Comparison of ENCODE assay signal across 8 cellular contexts in the genomic region with DNA sequence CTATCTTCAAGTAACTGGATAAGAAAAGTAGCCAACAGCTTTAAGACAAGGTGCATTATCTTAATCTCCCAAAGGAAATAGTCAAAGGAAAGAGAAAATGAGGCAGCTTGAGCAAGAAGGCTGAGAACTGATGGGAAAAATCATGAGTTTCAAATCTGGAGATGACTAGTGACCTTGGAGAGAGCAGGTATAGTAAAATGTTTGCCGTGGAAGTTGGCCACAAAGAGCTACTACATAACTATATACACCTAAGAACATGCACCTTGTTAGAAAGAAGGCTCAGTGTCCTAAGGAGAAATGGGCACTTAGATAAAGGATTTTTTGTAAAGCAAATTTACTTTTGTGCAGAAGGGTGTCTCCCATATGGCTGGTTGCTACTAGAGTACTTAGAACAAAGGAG.
"Had no signal": no experiment of that assay in that cellular context is flagged by ENCODE, and none has a peak within 500 bp of the region (broad histone marks: within the 10 kb centered on the region; RNA-seq: fewer than 3 reads in every experiment).

No MANE protein-coding gene starts in this region.

- H2AFZ ChIP-seq: GM23248 had no signal

- ATAC-seq: HCT116, K562 had no signal

- DNase-seq: GM23248, GOT3, H7, HFFc6, IMR-90 had no signal

- H3K4me3 Mint-ChIP-seq: HFFc6 had no signal

- H3K27ac Mint-ChIP-seq: HFFc6 had no signal

- H3K4me1 ChIP-seq: HAP-1 had no signal

- H3K9me3 ChIP-seq: HAP-1 had no signal

- H3K36me3 ChIP-seq: HAP-1 had no signal

- H3K27ac ChIP-seq: GM23248 had no signal

- H3K4me3 ChIP-seq: GM23248, HAP-1, K562 had no signal
